Comparison of ENCODE assay signal across 7 cellular contexts in genomic region chr19:47780215-47780551, GRCh38. TPM values are rescaled to one million over a fixed set of nuclear protein-coding genes. Genes with fewer than 3 reads are reported as not detected.
DNase-seq lines count a peak whose midpoint lies in the region; ATAC-seq, FAIRE-seq and TF ChIP-seq lines count a peak whose summit lies in the region.

No MANE protein-coding gene starts in this region.

- TF ChIP-seq POLR2A in stomach (IDR thresholded peaks at IDR 0.05) = no peak

- WGBS in HUES64 = 84% methylated on average over 6 of the region's 9 CpGs
- WGBS in stomach, 5 donors = 60 to 81% (median 74%) methylated on average over 9 of the region's 9 CpGs

- peaks cover 42% of the 10 kb centered on the region for H3K36me3 ChIP-seq in HUES64 (ENCODE audit: insufficient read depth, low read length)
- H3K36me3 ChIP-seq in kidney (ENCODE audit: control insufficient read depth in 1 of 2, insufficient read depth in 2 of 2, low read length in 2 of 2) = peaks cover 10 to 12% of the 10 kb centered on the region in 2 donors
- peaks cover 30 to 46% (median 44%) of the 10 kb centered on the region in 4 donors for H3K36me3 ChIP-seq in stomach

- peaks cover 4% of the 10 kb centered on the region; the same call in 1 of the 2 replicates for H3K4me1 ChIP-seq in HUES64 (ENCODE audit: insufficient read depth, low read length)
- H3K4me1 ChIP-seq in kidney (ENCODE audit: control insufficient read depth in 1 of 2, insufficient read depth in 1 of 2, low read depth in 1 of 2, low read length in 2 of 2) = peaks cover 0 to 20% of the 10 kb centered on the region in 2 donors
- peaks cover 40 to 59% (median 49%) of the 10 kb centered on the region in 4 donors for H3K4me1 ChIP-seq in stomach

- no peak overlapping the region for H3K27ac ChIP-seq in HUES64 (ENCODE audit: low read depth, low read length)
- peak overlapping the region; percentile 76 for H3K27ac ChIP-seq in angular gyrus (ENCODE audit: low read depth, low read length)
- H3K27ac ChIP-seq in kidney (ENCODE audit: low read depth in 2 of 2, low read length in 2 of 2) = peak overlapping the region in 1 of 2 donors; percentile 92
- peak overlapping the region; percentile 66 to 97 (median 95) for H3K27ac ChIP-seq in stomach

- FAIRE-seq in kidney (lab: Jason Lieb, UNC) = no peak

- no peak for ATAC-seq in GM21576 (IDR thresholded peaks at IDR 0.05; ENCODE audit: unreplicated experiment)

- H3K9ac ChIP-seq in HUES64 (ENCODE audit: low read depth, low read length) (0 out of 2 replicates have a peak overlapping the region, but pooled peaks have one; percentile 33), kidney (ENCODE audit: low read length in 2 of 2) (peak overlapping the region in 1 of 2 donors; percentile 35)

- H3K27me3 ChIP-seq in HUES64 (ENCODE audit: insufficient read depth, low read length) (no peaks in the 10 kb centered on the region), stomach (no peaks in the 10 kb centered on the region)

- H3K9me3 ChIP-seq in HUES64 (ENCODE audit: insufficient read depth, low read depth, low read length) (no peaks in the 10 kb centered on the region), kidney (ENCODE audit: control insufficient read depth in 1 of 2, low read length in 2 of 2) (no peaks in the 10 kb centered on the region), stomach (no peaks in the 10 kb centered on the region)

- DNase-seq in kidney (no peak), stomach (no peak), NCI-H2107 (lab: John Stamatoyannopoulos, UW) (no peak), DMS79 (lab: John Stamatoyannopoulos, UW) (no peak)

- peak overlapping the region; percentile 76; the same call in 1 of the 2 replicates for H3K4me3 ChIP-seq in HUES64 (ENCODE audit: low read length)
- peak overlapping the region; percentile 40 to 87 for H3K4me3 ChIP-seq in kidney (ENCODE audit: low read length in 2 of 2)
- peak overlapping the region; percentile 78 to 93 (median 86) for H3K4me3 ChIP-seq in stomach

- no peak for TF ChIP-seq EP300 in stomach (IDR thresholded peaks at IDR 0.05)

- no peak for TF ChIP-seq CTCF in kidney (IDR thresholded peaks at IDR 0.05; ENCODE audit: borderline replicate concordance, extremely low read depth, insufficient read depth)
- no peak for TF ChIP-seq CTCF in stomach (IDR thresholded peaks at IDR 0.05)

- intact Hi-C loops in kidney (cut with DNase I) (no loop called here), stomach (cut with DNase I; ENCODE audit: low total_unique reads) (no loop called here)

RNA-seq across cellular contexts. Expression of gene SELENOW, which starts 1.7 kb away (rescaled TPM):
- 242 TPM for polyA plus RNA-seq in HUES64 (2013, experiment 1 of 2)
- polyA plus RNA-seq in HUES64 (2013, experiment 2 of 2) = 230 TPM
- 254 TPM for total RNA-seq in kidney
- polyA plus RNA-seq in kidney (ENCODE audit: insufficient read depth, low read depth, low replicate concordance) = 530 TPM
- total RNA-seq in stomach = 1,000 to 10,000 TPM in 1 of 5 donors, 100 to 1,000 TPM in 4; 204 to 1,097 (median 628) TPM
- polyA plus RNA-seq in stomach = 100 to 1,000 TPM; 496 to 589 (median 581) TPM

RNA-seq across cellular contexts. Expression of gene TPRX1, which starts 24.2 kb away (rescaled TPM):
- not detected for polyA plus RNA-seq in HUES64 (2013, experiment 1 of 2)
- not detected for polyA plus RNA-seq in HUES64 (2013, experiment 2 of 2)
- total RNA-seq in kidney (not detected), stomach (not detected)
- polyA plus RNA-seq in kidney (ENCODE audit: insufficient read depth, low read depth, low replicate concordance) (not detected), stomach (not detected)

RNA-seq across cellular contexts. Expression of gene NOP53, which starts 34.8 kb away (rescaled TPM):
- polyA plus RNA-seq in HUES64 (2013, experiment 1 of 2) = 205 TPM
- polyA plus RNA-seq in HUES64 (2013, experiment 2 of 2) = 209 TPM
- total RNA-seq in kidney = 305 TPM
- polyA plus RNA-seq in kidney (ENCODE audit: insufficient read depth, low read depth, low replicate concordance) = 258 TPM
- total RNA-seq in stomach = 100 to 1,000 TPM; 110 to 784 (median 214) TPM
- polyA plus RNA-seq in stomach = 100 to 1,000 TPM; 540 to 699 (median 547) TPM

RNA-seq across cellular contexts. Expression of gene CRX, which starts 41.6 kb away (rescaled TPM):
- 0.15 TPM for polyA plus RNA-seq in HUES64 (2013, experiment 1 of 2)
- polyA plus RNA-seq in HUES64 (2013, experiment 2 of 2) = not detected
- total RNA-seq in kidney (not detected), stomach (not detected)
- polyA plus RNA-seq in kidney (ENCODE audit: insufficient read depth, low read depth, low replicate concordance) (not detected), stomach (not detected)
